Comparison of ENCODE assay signal across 8 cellular contexts in genomic region chr17:77441130-77441920, GRCh38.
DNase-seq lines count a peak whose midpoint lies in the region; ATAC-seq, FAIRE-seq and TF ChIP-seq lines count a peak whose summit lies in the region.

No MANE protein-coding gene starts in this region.

- peaks cover 41% of the 10 kb centered on the region; the same call in 1 of the 2 replicates for H4K20me1 ChIP-seq in HepG2 (ENCODE audit: insufficient read depth, low read length)

- H3K36me3 ChIP-seq in HepG2 (replicated peaks in 1 of 2; ENCODE audit: control insufficient read depth in 1 of 2, insufficient read depth in 2 of 2, low read length in 2 of 2) (peaks cover 19 to 68% of the 10 kb centered on the region in 2 experiments), suprapubic skin (no peaks in the 10 kb centered on the region)

- H3K9ac ChIP-seq in HepG2 (ENCODE audit: insufficient read depth, low read depth, low read length), result no peak overlapping the region

- H2AFZ ChIP-seq in HepG2 (ENCODE audit: low read length), result no peak overlapping the region

- no peak for TF ChIP-seq EP300 in HepG2 (IDR thresholded peaks at IDR 0.05; ENCODE audit: low read depth in 2 of 2, low read length in 2 of 2)
- TF ChIP-seq EP300 in HepG2 (CRISPR knock-in tag; IDR thresholded peaks at IDR 0.05; ENCODE audit: borderline replicate concordance), result no peak
- TF ChIP-seq EP300 in suprapubic skin (IDR thresholded peaks at IDR 0.05), result no peak

- H3K4me1 ChIP-seq in HepG2 (ENCODE audit: insufficient read depth, low read length), result no peaks in the 10 kb centered on the region
- peaks cover 95% of the 10 kb centered on the region for H3K4me1 ChIP-seq in suprapubic skin

- intact Hi-C loops in HepG2 (cut with micrococcal nuclease; ENCODE audit: unreplicated experiment), result no loop called here

- POLR2A ChIA-PET in HepG2 (lab: Yijun Ruan, JAX), result interaction anchor here (1.7 kb wide), 1 partner anchor 9 kb away, joined by 11 read pairs; no protein-coding TSS in a partner anchor

- H3K9me3 ChIP-seq in HepG2 (ENCODE audit: low read length) (no peaks in the 10 kb centered on the region), suprapubic skin (no peaks in the 10 kb centered on the region)

- H3K4me2 ChIP-seq in HepG2 (ENCODE audit: low read depth, low read length), result no peak overlapping the region

- H3K27me3 ChIP-seq in HepG2 (ENCODE audit: control insufficient read depth in 1 of 2, insufficient read depth in 2 of 2, low read length in 2 of 2), result no peaks in the 10 kb centered on the region
- H3K27me3 ChIP-seq in suprapubic skin, result no peaks in the 10 kb centered on the region

- no peak for TF ChIP-seq RAD21 in HepG2 (CRISPR knock-in tag; IDR thresholded peaks at IDR 0.05)

- TF ChIP-seq POLR2A in HepG2 (IDR thresholded peaks at IDR 0.05; ENCODE audit: insufficient read depth in 1 of 2, low read depth in 2 of 2, low read length in 2 of 2) (no peak), suprapubic skin (IDR thresholded peaks at IDR 0.05) (no peak)

- FAIRE-seq in HepG2 (lab: Jason Lieb, UNC), result no peak

- CTCF ChIA-PET in HepG2 (lab: Yijun Ruan, JAX; ENCODE audit: low intra/inter-chr PET ratio, low total read pairs), result no interaction called here

- in situ Hi-C loops in HepG2 (cut with HindIII; ENCODE audit: extremely low pct_ligation_motif_present, low pct_unique_long_range_greater_than_20kb), result no loop called here

- H3K79me2 ChIP-seq in HepG2 (ENCODE audit: insufficient read depth, low read length), result peaks cover 38% of the 10 kb centered on the region

- no TSS peak for BruUV-seq in HepG2 (replicated peaks; lab: Mats Ljungman, UMichigan)

- WGBS in HepG2 (ENCODE audit: low lambda C conversion rate), result 96% methylated on average over 13 of the region's 15 CpGs
- WGBS in suprapubic skin, result 61% methylated on average over 15 of the region's 15 CpGs

- H3K4me3 ChIP-seq in HepG2 (replicated peaks in 1 of 3; ENCODE audit: insufficient read depth in 1 of 3, low read depth in 2 of 3, low read length in 3 of 3) (no peak overlapping the region), suprapubic skin (no peak overlapping the region)

- H3K27ac ChIP-seq in HepG2 (ENCODE audit: extremely low read length, insufficient read depth, low read length) (no peak overlapping the region), suprapubic skin (peak overlapping the region; percentile 48)

- peak; percentile 47 for ATAC-seq in GM18520 (IDR thresholded peaks at IDR 0.05; ENCODE audit: unreplicated experiment)
- ATAC-seq in HG02678 (IDR thresholded peaks at IDR 0.05; ENCODE audit: unreplicated experiment), result peak; percentile 50
- no peak for ATAC-seq in HepG2

- TF ChIP-seq CTCF in HepG2 (CRISPR knock-in tag; IDR thresholded peaks at IDR 0.05) (no peak), suprapubic skin (IDR thresholded peaks at IDR 0.05) (no peak)

- DNase-seq in NCI-H2107 treated with DMSO at 0.1 percent for 48 hours (lab: John Stamatoyannopoulos, UW; ENCODE audit: unreplicated experiment) (peak; percentile 88), HepG2 (ENCODE audit: low spot score) (no peak), suprapubic skin (ENCODE audit: low spot score in 2 of 2) (no peak), SK-N-DZ (ENCODE audit: low spot score) (no peak), DMS114 treated with DMSO at 0.1 percent for 48 hours (lab: John Stamatoyannopoulos, UW; ENCODE audit: unreplicated experiment) (no peak)
- DNase-seq in activated CD8-positive, alpha-beta memory T cell treated with anti-CD3 and anti-CD28 coated beads, Interleukin-2, amount 50 U/mL, for 4 hours, result peak; percentile 66

TF ChIP-seq in HepG2, 621 proteins besides CTCF, POLR2A, EP300 and RAD21:
- TF ChIP-seq ZNF790 (CRISPR knock-in tag; IDR thresholded peaks at IDR 0.05; ENCODE audit: borderline replicate concordance) (no peak), CHD2 (IDR thresholded peaks at IDR 0.05; ENCODE audit: low read depth, low read length) (no peak), CENPT (CRISPR knock-in tag; IDR thresholded peaks at IDR 0.05; ENCODE audit: low read depth) (no peak), ASH2L (IDR thresholded peaks at IDR 0.05; ENCODE audit: insufficient read length, low read depth, low read length) (no peak), RBM22 (optimal IDR thresholded peaks at IDR 0.05; ENCODE audit: low read length) (peak; percentile 41), HBP1 (CRISPR knock-in tag; IDR thresholded peaks at IDR 0.05; ENCODE audit: low read depth) (no peak), ZNF468 (CRISPR knock-in tag; IDR thresholded peaks at IDR 0.05) (no peak), ZNF761 (CRISPR knock-in tag; conservative IDR thresholded peaks at IDR 0.05) (no peak), MTF2 (CRISPR knock-in tag; IDR thresholded peaks at IDR 0.05; ENCODE audit: borderline replicate concordance) (no peak), ZBTB4 (CRISPR knock-in tag; IDR thresholded peaks at IDR 0.05; ENCODE audit: borderline replicate concordance) (0 out of 2 replicates have a peak, but pooled peaks have one; percentile 22), CBFB (CRISPR knock-in tag; IDR thresholded peaks at IDR 0.05) (no peak)

Comparison
In these comparisons a context has a peak if more than half of its experiments do, and no peak if none do; other contexts are left out.
1. DNase-seq: peak in NCI-H2107 treated with DMSO at 0.1 percent for 48 hours (single experiment) and activated CD8-positive, alpha-beta memory T cell treated with anti-CD3 and anti-CD28 coated beads, Interleukin-2, amount 50 U/mL, for 4 hours (single experiment); none in HepG2 (single experiment), suprapubic skin (0 of 2), SK-N-DZ (single experiment) and DMS114 treated with DMSO at 0.1 percent for 48 hours (single experiment).